Comparison of ENCODE assay signal across 15 cellular contexts in the genomic region with DNA sequence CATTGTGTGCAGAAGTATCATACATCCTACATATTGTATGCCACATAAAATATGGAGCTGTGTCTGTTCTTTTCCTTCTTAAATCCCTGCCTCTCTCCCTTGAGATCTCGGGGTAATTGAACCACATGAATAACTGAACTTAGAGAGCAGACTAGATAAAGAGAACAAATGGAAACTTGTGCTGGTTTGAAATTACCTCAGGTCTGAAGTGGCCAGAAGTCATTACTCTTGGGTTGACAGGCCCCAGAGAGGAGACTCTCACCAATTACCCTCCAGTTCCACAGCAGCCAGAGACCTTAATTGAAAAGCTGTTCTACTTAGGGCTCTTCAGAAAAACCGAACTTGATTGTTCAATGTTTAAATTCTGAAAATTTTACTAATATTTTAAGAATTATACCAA.
"Had no signal": no experiment of that assay in that cellular context is flagged by ENCODE, and none has a peak within 500 bp of the region (broad histone marks: within the 10 kb centered on the region; RNA-seq: fewer than 3 reads in every experiment).

No MANE protein-coding gene starts in this region.

- H3K27ac Mint-ChIP-seq: WTC11 had no signal

- H3K36me3 ChIP-seq: ascending aorta, gastroesophageal sphincter, uterus had no signal

- H3K27me3 ChIP-seq: ascending aorta, gastroesophageal sphincter, uterus had no signal

- H3K4me3 Mint-ChIP-seq: WTC11 had no signal

- H3K9me3 ChIP-seq: ascending aorta, gastroesophageal sphincter, uterus had no signal

- ATAC-seq: gastroesophageal sphincter, left ventricle myocardium superior, WTC11 had no signal

- H3K9me3 Mint-ChIP-seq: WTC11 had no signal

- H3K4me3 ChIP-seq: ascending aorta, coronary artery, gastroesophageal sphincter, uterus had no signal

- H3K4me1 ChIP-seq: uterus had no signal

- H3K27ac ChIP-seq: ascending aorta, coronary artery, gastroesophageal sphincter, uterus had no signal

- DNase-seq: activated CD4-positive, alpha-beta T cell treated with anti-CD3 and anti-CD28 coated beads for 48 hours; activated gamma-delta T cell; caudate nucleus; effector CD4-positive, alpha-beta T cell; kidney; left ventricle myocardium superior; mesendoderm; stimulated activated CD4-positive, alpha-beta T cell treated with anti-CD3 and anti-CD28 coated beads, Interleukin-15, amount 100 ng/mL, for 24 hours; stimulated activated CD4-positive, alpha-beta T cell treated with anti-CD3 and anti-CD28 coated beads, Interleukin-4, amount 100 ng/mL, for 24 hours; T-helper 1 cell; uterus had no signal
